ENCODE assay signal across 8 cellular contexts in the genomic region with DNA sequence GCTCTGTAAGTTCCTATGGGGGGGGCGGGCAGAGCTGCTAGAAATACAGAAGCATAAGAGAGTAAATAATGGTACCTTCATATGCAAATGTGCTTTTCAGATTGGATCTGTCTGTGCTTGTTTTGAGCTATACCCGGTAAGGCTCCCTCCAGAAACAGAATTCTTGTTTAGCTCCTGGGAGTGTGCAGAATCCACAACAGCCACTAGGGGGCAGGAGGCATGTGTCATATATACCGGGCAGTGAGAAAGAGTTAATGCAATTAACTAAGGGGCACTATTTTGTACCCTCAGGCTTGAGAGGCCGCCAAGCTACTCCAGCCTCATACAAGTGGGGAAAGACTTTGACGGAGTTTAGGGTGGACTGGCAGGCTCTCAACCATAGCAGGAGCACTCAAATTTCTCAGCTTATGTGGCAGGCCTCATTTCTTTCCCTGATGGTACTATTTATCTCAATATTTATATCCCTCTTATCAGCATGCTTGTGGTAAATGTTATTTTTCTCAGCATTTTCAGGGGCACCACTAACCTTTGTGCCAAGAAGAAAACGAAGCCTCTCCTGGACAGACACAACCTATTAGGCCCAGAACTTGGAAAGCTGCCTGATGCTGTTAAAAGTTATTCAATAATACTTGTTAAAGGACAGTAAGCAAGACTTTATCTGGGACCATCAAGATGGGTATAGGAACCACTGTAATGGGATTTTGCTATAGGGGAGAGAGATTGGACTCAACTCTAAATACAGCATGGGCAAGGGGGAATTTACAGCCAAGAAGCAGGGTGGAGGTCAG. TPM values are rescaled to one million over a fixed set of nuclear protein-coding genes. Genes with fewer than 3 reads are reported as not detected.
DNase-seq lines count a peak whose midpoint lies in the region; ATAC-seq and TF ChIP-seq lines count a peak whose summit lies in the region.

No MANE protein-coding gene starts in this region.

- H3K79me2 ChIP-seq in OCI-LY1 (ENCODE audit: insufficient read depth, low read length): no peaks in the 10 kb centered on the region

- DNase-seq in A172 (ENCODE audit: low spot score) (peak; percentile 60), erythroblast (lab: John Stamatoyannopoulos, UW) (peak; percentile 79 to 89)
- peak; percentile 73 for DNase-seq in activated CD8-positive, alpha-beta memory T cell treated with anti-CD3 and anti-CD28 coated beads, Interleukin-2, amount 50 U/mL, for 4 hours
- peak; percentile 50 to 87 (median 68) for DNase-seq in naive thymus-derived CD8-positive, alpha-beta T cell
- DNase-seq in stimulated activated naive CD8-positive, alpha-beta T cell treated with anti-CD3 and anti-CD28 coated beads, Interleukin-15, Interleukin-2, amounts not matched to agents 100 U/mL and 50 U/mL, for 24 hours: peak; percentile 80

- no peaks in the 10 kb centered on the region for H3F3A ChIP-seq in OCI-LY1 (ENCODE audit: insufficient read depth, low read length)

- no peak overlapping the region for H3K9ac ChIP-seq in OCI-LY1 (ENCODE audit: low read length)

- no peak overlapping the region for H3K4me3 Mint-ChIP-seq in naive thymus-derived CD8-positive, alpha-beta T cell

- H3K27ac Mint-ChIP-seq in naive thymus-derived CD8-positive, alpha-beta T cell: peak overlapping the region in 1 of 10 donors; percentile 3

- H3K4me2 ChIP-seq in OCI-LY1 (ENCODE audit: low read length): no peak overlapping the region

- H3K4me3 ChIP-seq in OCI-LY1 (ENCODE audit: low read depth, low read length, poor library complexity, severe bottlenecking): no peak overlapping the region

- ATAC-seq in GM18502 (IDR thresholded peaks at IDR 0.05; ENCODE audit: poor library complexity, unreplicated experiment) (peak; percentile 76), HG03575 (IDR thresholded peaks at IDR 0.05; ENCODE audit: extremely low read depth, insufficient number of reproducible peaks, low FRiP score, unreplicated experiment) (peak; percentile 65)
- ATAC-seq in naive thymus-derived CD8-positive, alpha-beta T cell: peak; percentile 88 to 99
- peak; percentile 94 for ATAC-seq in stimulated activated naive CD8-positive, alpha-beta T cell treated with anti-CD3 and anti-CD28 coated beads, Interleukin-15, Interleukin-2, amounts not matched to agents 100 U/mL and 50 U/mL, for 24 hours

- peak; percentile 97 for TF ChIP-seq CTCF in OCI-LY1 (IDR thresholded peaks at IDR 0.05; ENCODE audit: low read length)

- peaks cover 0 to 2% (median 0%) of the 10 kb centered on the region in 5 donors for H3K27me3 Mint-ChIP-seq in naive thymus-derived CD8-positive, alpha-beta T cell

- H3K36me3 ChIP-seq in OCI-LY1 (ENCODE audit: insufficient read depth, low read length): no peaks in the 10 kb centered on the region

- H3K27ac ChIP-seq in OCI-LY1 (ENCODE audit: low read depth, low read length, poor library complexity, severe bottlenecking): no peak overlapping the region

- H3K36me3 Mint-ChIP-seq in naive thymus-derived CD8-positive, alpha-beta T cell: no peaks in the 10 kb centered on the region

- H3K4me1 Mint-ChIP-seq in naive thymus-derived CD8-positive, alpha-beta T cell: peaks cover 0 to 3% (median 1%) of the 10 kb centered on the region in 4 donors

- H3K9me3 ChIP-seq in OCI-LY1 (ENCODE audit: low read length): no peaks in the 10 kb centered on the region

- no peaks in the 10 kb centered on the region for H4K20me1 ChIP-seq in OCI-LY1 (ENCODE audit: insufficient read depth, low read length)

- H3K9me2 ChIP-seq in OCI-LY1 (ENCODE audit: low read depth, low read length): no peaks in the 10 kb centered on the region

- H3K27me3 ChIP-seq in OCI-LY1 (ENCODE audit: insufficient read depth, low read length): no peaks in the 10 kb centered on the region

- H2AFZ ChIP-seq in OCI-LY1 (ENCODE audit: low read length): no peak overlapping the region

- TF ChIP-seq POLR2A in erythroblast (IDR thresholded peaks at IDR 0.05; ENCODE audit: low read length): no peak

- no peaks in the 10 kb centered on the region for H3K9me3 Mint-ChIP-seq in naive thymus-derived CD8-positive, alpha-beta T cell

- H3K4me1 ChIP-seq in OCI-LY1 (ENCODE audit: insufficient read depth, low read length, severe bottlenecking): no peaks in the 10 kb centered on the region

- POLR2A ChIA-PET in naive thymus-derived CD8-positive, alpha-beta T cell (lab: Charles Lee): interaction anchor here (1.0 to 2.3 kb wide), 6 partner anchors 10 to 78 kb away, joined by 3 to 20 read pairs (median 6); a partner anchor contains a TSS

RNA-seq across cellular contexts. Expression of a gene that starts 10.7 kb away (rescaled TPM):
- total RNA-seq in A172 (2014; rRNA removed; shearing (Covaris generic)): 22.2 and 29.7 TPM in 2 replicates
- total RNA-seq in naive thymus-derived CD8-positive, alpha-beta T cell: 10 to 100 TPM; 25.9 to 26.2 TPM
- 10 to 100 TPM; 24.7 to 30.9 (median 28.3) TPM for polyA plus RNA-seq in naive thymus-derived CD8-positive, alpha-beta T cell

RNA-seq across cellular contexts. Expression of a gene that starts 16.9 kb away (rescaled TPM):
- 1,859 and 2,439 TPM in 2 replicates for total RNA-seq in A172 (2014; rRNA removed; shearing (Covaris generic))
- 100 to 1,000 TPM; 724 to 751 TPM for total RNA-seq in naive thymus-derived CD8-positive, alpha-beta T cell
- 1,000 to 10,000 TPM; 1,803 to 2,753 (median 2,352) TPM for polyA plus RNA-seq in naive thymus-derived CD8-positive, alpha-beta T cell

RNA-seq across cellular contexts. Expression of a gene that starts 51.4 kb away (rescaled TPM):
- total RNA-seq in A172 (2014; rRNA removed; shearing (Covaris generic)): 0.38 TPM in 1 of 2 replicates, not detected in the other
- 10 to 100 TPM; 60.9 to 65.0 TPM for total RNA-seq in naive thymus-derived CD8-positive, alpha-beta T cell
- 100 to 1,000 TPM in 1 of 3 donors, 10 to 100 TPM in 2; 87.0 to 109 (median 90.6) TPM for polyA plus RNA-seq in naive thymus-derived CD8-positive, alpha-beta T cell

Comparison
In these comparisons a context has a peak if more than half of its experiments do, and no peak if none do; other contexts are left out.
1. RNA of a gene that starts 51.4 kb away (total RNA-seq): 60.9 to 65.0 TPM in naive thymus-derived CD8-positive, alpha-beta T cell; 0.38 TPM in A172; every median in the first group is over 10 times any median in the second.
2. Peak in every context shown above with its lines, with median percentiles within 50 percentile points of each other: DNase-seq and ATAC-seq.